ENCODE assay signal across 1 cellular context in genomic region chr17:82332669-82333278, GRCh38.
A peak's percentile ranks its signal among the peaks of the same experiment; 100 is the strongest.
TF ChIP-seq lines count a peak whose summit lies in the region.

No MANE protein-coding gene starts in this region.

TF ChIP-seq in K562, 482 proteins besides CTCF, POLR2A, EP300 and RAD21 (continued from another document and continues in another):
- TF ChIP-seq AFF1 (IDR thresholded peaks at IDR 0.05; ENCODE audit: low read depth in 1 of 2, partially characterized antibody in 2 of 2), result no peak
- TF ChIP-seq ZBTB1 (CRISPR knock-in tag; IDR thresholded peaks at IDR 0.05; ENCODE audit: borderline replicate concordance, low read depth), result no peak; the same call in 1 of the 2 replicates
- no peak for TF ChIP-seq CTBP1 (IDR thresholded peaks at IDR 0.05; ENCODE audit: borderline replicate concordance)
- TF ChIP-seq ZBTB40 (IDR thresholded peaks at IDR 0.05), result no peak
- no peak for TF ChIP-seq ZBTB40 (CRISPR knock-in tag; IDR thresholded peaks at IDR 0.05)
- TF ChIP-seq GTF2A2 (tag; IDR thresholded peaks at IDR 0.05), result no peak
- no peak for TF ChIP-seq BRD4 (IDR thresholded peaks at IDR 0.05)
- no peak for TF ChIP-seq BRF2 (IDR thresholded peaks at IDR 0.05; ENCODE audit: borderline replicate concordance, insufficient read depth, insufficient read length)
- TF ChIP-seq TAF9B (IDR thresholded peaks at IDR 0.05; ENCODE audit: partially characterized antibody), result no peak
- 0 out of 2 replicates have a peak, but pooled peaks have one; percentile 20 for TF ChIP-seq FOXP4 (CRISPR knock-in tag; IDR thresholded peaks at IDR 0.05; ENCODE audit: borderline replicate concordance)
- TF ChIP-seq ZBTB26 (CRISPR knock-in tag; IDR thresholded peaks at IDR 0.05), result no peak
- TF ChIP-seq TAL1 (IDR thresholded peaks at IDR 0.05), result no peak
- TF ChIP-seq MTA1 (IDR thresholded peaks at IDR 0.05; ENCODE audit: borderline replicate concordance), result no peak
- TF ChIP-seq THRB (CRISPR knock-in tag; conservative IDR thresholded peaks at IDR 0.05), result no peak
- no peak for TF ChIP-seq SMC3 (conservative IDR thresholded peaks at IDR 0.05; ENCODE audit: insufficient read depth, low read depth, low read length)
- no peak for TF ChIP-seq ZNF511 (CRISPR knock-in tag; IDR thresholded peaks at IDR 0.05)
- no peak for TF ChIP-seq TRIM28 (IDR thresholded peaks at IDR 0.05)
- TF ChIP-seq SRF (CRISPR knock-in tag; IDR thresholded peaks at IDR 0.05), result no peak
- no peak for TF ChIP-seq NRF1 (conservative IDR thresholded peaks at IDR 0.05 in 1 of 2, IDR thresholded peaks at IDR 0.05 in 1 of 2)
- no peak for TF ChIP-seq CC2D1A (IDR thresholded peaks at IDR 0.05)
- no peak for TF ChIP-seq LARP7 (IDR thresholded peaks at IDR 0.05)
- TF ChIP-seq GATA2 (CRISPR knock-in tag; IDR thresholded peaks at IDR 0.05), result 0 out of 2 replicates have a peak, but pooled peaks have one; percentile 11
- TF ChIP-seq ZKSCAN8 (CRISPR knock-in tag; IDR thresholded peaks at IDR 0.05), result no peak
- TF ChIP-seq ZNF764 (CRISPR knock-in tag; IDR thresholded peaks at IDR 0.05; ENCODE audit: low read depth), result no peak; the same call in 1 of the 2 replicates
- TF ChIP-seq IFI16 (CRISPR knock-in tag; IDR thresholded peaks at IDR 0.05), result no peak
- no peak for TF ChIP-seq CBX1 (IDR thresholded peaks at IDR 0.05; ENCODE audit: low read depth)
- no peak for TF ChIP-seq MED1 (CRISPR knock-in tag; IDR thresholded peaks at IDR 0.05; ENCODE audit: borderline replicate concordance)
- TF ChIP-seq ATF1 (CRISPR knock-in tag; IDR thresholded peaks at IDR 0.05), result no peak
- TF ChIP-seq ATF1 (tag; IDR thresholded peaks at IDR 0.05), result no peak
- TF ChIP-seq DLX4 (CRISPR knock-in tag; IDR thresholded peaks at IDR 0.05), result no peak
- TF ChIP-seq TEAD2 (tag; IDR thresholded peaks at IDR 0.05), result no peak
- TF ChIP-seq PRDM10 (IDR thresholded peaks at IDR 0.05; ENCODE audit: partially characterized antibody), result no peak
- TF ChIP-seq PRPF4 (IDR thresholded peaks at IDR 0.05; ENCODE audit: insufficient read depth, low read depth, low read length, poor library complexity, severe bottlenecking), result no peak
